ENCODE assay signal across 1 cellular context in genomic region chr16:48353565-48354163, GRCh38.
A peak's percentile ranks its signal among the peaks of the same experiment; 100 is the strongest.
TF ChIP-seq lines count a peak whose summit lies in the region.

No MANE protein-coding gene starts in this region.

TF ChIP-seq in K562, 482 proteins besides CTCF, POLR2A, EP300 and RAD21 (continued from another document and continues in another):
- TF ChIP-seq ZBTB11 (CRISPR knock-in tag; IDR thresholded peaks at IDR 0.05) (no peak), HDAC1 (IDR thresholded peaks at IDR 0.05) (no peak), ZKSCAN8 (CRISPR knock-in tag; IDR thresholded peaks at IDR 0.05) (no peak), SMARCA5 (IDR thresholded peaks at IDR 0.05) (no peak), ARID3A (IDR thresholded peaks at IDR 0.05; ENCODE audit: borderline replicate concordance, low read depth, low read length) (no peak), ZNF511 (CRISPR knock-in tag; IDR thresholded peaks at IDR 0.05) (no peak), CTCFL (IDR thresholded peaks at IDR 0.05; ENCODE audit: borderline replicate concordance, insufficient read depth, low read depth, low read length, poor library complexity, severe bottlenecking) (peak; percentile 38), KDM1A (IDR thresholded peaks at IDR 0.05) (no peak), USF2 (CRISPR knock-in tag; IDR thresholded peaks at IDR 0.05) (no peak), E2F6 (IDR thresholded peaks at IDR 0.05; ENCODE audit: borderline replicate concordance in 1 of 2, extremely low read depth in 1 of 2, insufficient read depth in 1 of 2, insufficient read length in 1 of 2, low read depth in 1 of 2, low read length in 1 of 2, poor library complexity in 1 of 2, severe bottlenecking in 1 of 2) (no peak), NFYB (IDR thresholded peaks at IDR 0.05; ENCODE audit: extremely low read depth, insufficient read length) (no peak), HNRNPK (IDR thresholded peaks at IDR 0.05; ENCODE audit: low read depth, low read length, poor library complexity, severe bottlenecking) (no peak), ZBTB17 (CRISPR knock-in tag; IDR thresholded peaks at IDR 0.05) (peak; percentile 94), MLX (CRISPR knock-in tag; conservative IDR thresholded peaks at IDR 0.05) (no peak), IFI16 (CRISPR knock-in tag; IDR thresholded peaks at IDR 0.05) (no peak), ATF1 (CRISPR knock-in tag; IDR thresholded peaks at IDR 0.05) (no peak), ATF1 (tag; IDR thresholded peaks at IDR 0.05) (peak; percentile 68), ZNF699 (CRISPR knock-in tag; IDR thresholded peaks at IDR 0.05; ENCODE audit: insufficient replicate concordance) (no peak), SIN3B (IDR thresholded peaks at IDR 0.05; ENCODE audit: low read depth) (no peak), ZNF830 (CRISPR knock-in tag; IDR thresholded peaks at IDR 0.05) (no peak), STAT5B (CRISPR knock-in tag; IDR thresholded peaks at IDR 0.05) (no peak), SUPT5H (IDR thresholded peaks at IDR 0.05) (peak; percentile 31; the same call in 1 of the 2 replicates), ELF2 (CRISPR knock-in tag; IDR thresholded peaks at IDR 0.05) (no peak), RBM15 (IDR thresholded peaks at IDR 0.05; ENCODE audit: insufficient read depth, low read length) (no peak), ATF4 (CRISPR knock-in tag; IDR thresholded peaks at IDR 0.05) (no peak), ELF1 (tag; IDR thresholded peaks at IDR 0.05) (no peak), AFF4 (CRISPR knock-in tag; IDR thresholded peaks at IDR 0.05) (no peak), RCOR1 (IDR thresholded peaks at IDR 0.05; ENCODE audit: borderline replicate concordance in 1 of 2, low read depth in 2 of 2, low read length in 2 of 2) (peak in 1 of 2 experiments; percentile 41; a peak in 1 of 4 replicates), ETS1 (conservative IDR thresholded peaks at IDR 0.05; ENCODE audit: control insufficient read depth, low read depth, low read length) (no peak), FOXP1 (CRISPR knock-in tag; IDR thresholded peaks at IDR 0.05) (no peak), ZBTB9 (CRISPR knock-in tag; IDR thresholded peaks at IDR 0.05) (no peak), POLR2AphosphoS5 (IDR thresholded peaks at IDR 0.05; ENCODE audit: control insufficient read depth, insufficient read depth, low read depth, low read length) (peak; percentile 47; the same call in 1 of the 2 replicates), TRIM28 (IDR thresholded peaks at IDR 0.05) (no peak), THRA (IDR thresholded peaks at IDR 0.05) (no peak), FUS (optimal IDR thresholded peaks at IDR 0.05; ENCODE audit: low read depth, low read length) (no peak), CCAR2 (IDR thresholded peaks at IDR 0.05; ENCODE audit: low read depth, low read length) (no peak), SMC3 (conservative IDR thresholded peaks at IDR 0.05; ENCODE audit: insufficient read depth, low read depth, low read length) (peak; percentile 86), MAZ (CRISPR knock-in tag; conservative IDR thresholded peaks at IDR 0.05 in 1 of 2, IDR thresholded peaks at IDR 0.05 in 1 of 2) (peak in 1 of 2 experiments; percentile 26; a peak in 1 of 4 replicates), GATA2 (CRISPR knock-in tag; IDR thresholded peaks at IDR 0.05) (no peak), L3MBTL2 (IDR thresholded peaks at IDR 0.05) (peak; percentile 32; the same call in 1 of the 2 replicates), ZNF79 (CRISPR knock-in tag; IDR thresholded peaks at IDR 0.05; ENCODE audit: low read depth) (no peak)
